In genomic region chr20:49668878-49669195, GRCh38 we compare ENCODE assay signal across 7 cellular contexts. TPM values are rescaled to one million over a fixed set of nuclear protein-coding genes. Genes with fewer than 3 reads are reported as not detected.
DNase-seq lines count a peak whose midpoint lies in the region; ATAC-seq, FAIRE-seq and TF ChIP-seq lines count a peak whose summit lies in the region.
"Not testable (repeated sequence)": the region's sequence is repeated elsewhere in the genome, so short reads cannot be mapped to it uniquely, and the experiment has no call there.

No MANE protein-coding gene starts in this region.

- not testable (repeated sequence) for H2BK5ac ChIP-seq in neuronal stem cell (ENCODE audit: low read length)

- not testable (repeated sequence) for H3K27me3 ChIP-seq in CD8-positive, alpha-beta T cell (ENCODE audit: insufficient read depth, low read length); neuronal stem cell (ENCODE audit: control insufficient read depth in 3 of 3, insufficient read depth in 3 of 3, low read depth in 1 of 3, low read length in 3 of 3)

- not testable (repeated sequence) for H4K91ac ChIP-seq in neuronal stem cell (ENCODE audit: low read depth, low read length, poor library complexity)

- H3K23ac ChIP-seq in neuronal stem cell (ENCODE audit: low read depth, low read length, poor library complexity): not testable (repeated sequence)

- not testable (repeated sequence) for H3K9ac ChIP-seq in kidney (ENCODE audit: low read length in 2 of 2); neuronal stem cell (ENCODE audit: low read depth, low read length, poor library complexity)

- POLR2A ChIA-PET in CD8-positive, alpha-beta T cell (lab: Charles Lee): interaction anchor here (1.5 kb wide), 1 partner anchor 11 kb away, joined by 3 read pairs; no protein-coding TSS in a partner anchor

- not testable (repeated sequence) for DNase-seq in CD8-positive, alpha-beta T cell; T-helper 2 cell treated with Interferon-gamma antibody and Interleukin-4, amounts not matched to agents 5 μg/mL and 100 μg/mL, for 36 hours (ENCODE audit: low spot score); activated T-helper 1 cell treated with anti-CD3 and anti-CD28 coated beads, Interleukin-12 subunit alpha, Interleukin-12 subunit beta, Interleukin-2, Interleukin-4 antibody, amounts not matched to agents 30 ng/mL and 10 ng/mL and 1 ng/mL, durations not matched to agents 14 hours and 24 hours and 36 hours (ENCODE audit: low spot score); central memory CD8-positive, alpha-beta T cell (ENCODE audit: low spot score in 2 of 2); kidney; neuronal stem cell (ENCODE audit: low spot score)

- not testable (repeated sequence) for H2AK5ac ChIP-seq in neuronal stem cell (ENCODE audit: low read depth, low read length)

- CTCF ChIA-PET in CD8-positive, alpha-beta T cell (lab: Charles Lee): interaction anchor here (1.2 to 1.7 kb wide), 3 partner anchors 11 to 57 kb away, joined by 3 to 4 read pairs (median 3); no protein-coding TSS in a partner anchor

- intact Hi-C loops in CD8-positive, alpha-beta T cell (cut with DNase I, micrococcal nuclease): loop anchor here (1.0 to 2.0 kb wide), 2 partner anchors 44 kb away; partner anchors contain the start of gene B4GALT5 (in 2 of the 2)
- intact Hi-C loops in activated T-helper 1 cell treated with anti-CD3 and anti-CD28 coated beads, Interleukin-12 subunit alpha, Interleukin-12 subunit beta, Interleukin-2, Interleukin-4 antibody, amounts not matched to agents 30 ng/mL and 10 ng/mL and 1 ng/mL, durations not matched to agents 14 hours and 24 hours and 36 hours (cut with micrococcal nuclease): loop anchor here (1.0 to 10.0 kb wide), 8 partner anchors 45 to 446 kb away; partner anchors contain the start of genes SLC9A8 and UBE2V1
- intact Hi-C loops in kidney (cut with DNase I): not testable (repeated sequence)

- H2BK15ac ChIP-seq in neuronal stem cell (ENCODE audit: low read length): not testable (repeated sequence)

- peak overlapping the region; percentile 2 for H3K27ac ChIP-seq in CD8-positive, alpha-beta T cell (ENCODE audit: low read depth, low read length)
- H3K27ac ChIP-seq in kidney (ENCODE audit: low read depth in 2 of 2, low read length in 2 of 2): peak overlapping the region; percentile 52 to 81
- H3K27ac ChIP-seq in neuronal stem cell (replicated peaks; ENCODE audit: low read length): not testable (repeated sequence)

- not testable (repeated sequence) for H3K36me3 ChIP-seq in CD8-positive, alpha-beta T cell (ENCODE audit: insufficient read depth, low read length); kidney (ENCODE audit: control insufficient read depth in 1 of 2, insufficient read depth in 2 of 2, low read length in 2 of 2); neuronal stem cell (replicated peaks in 1 of 2; ENCODE audit: control insufficient read depth in 2 of 2, insufficient read depth in 2 of 2, low read length in 2 of 2)

- ATAC-seq in CD8-positive, alpha-beta T cell; central memory CD8-positive, alpha-beta T cell (replicated peaks; ENCODE audit: extremely low read depth, poor library complexity, severe bottlenecking): not testable (repeated sequence)

- H3K4me1 ChIP-seq in CD8-positive, alpha-beta T cell (ENCODE audit: insufficient read depth, low read length): peaks cover 14% of the 10 kb centered on the region
- peaks cover 16 to 36% of the 10 kb centered on the region in 2 donors for H3K4me1 ChIP-seq in kidney (ENCODE audit: control insufficient read depth in 1 of 2, insufficient read depth in 1 of 2, low read depth in 1 of 2, low read length in 2 of 2)
- H3K4me1 ChIP-seq in neuronal stem cell (ENCODE audit: control insufficient read depth in 2 of 2, insufficient read depth in 1 of 2, low read depth in 1 of 2, low read length in 2 of 2): not testable (repeated sequence)

- TF ChIP-seq CTCF in CD8-positive, alpha-beta T cell (IDR thresholded peaks at IDR 0.05); kidney (IDR thresholded peaks at IDR 0.05; ENCODE audit: borderline replicate concordance, extremely low read depth, insufficient read depth): not testable (repeated sequence)

- H3K4me3 Mint-ChIP-seq in CD8-positive, alpha-beta T cell: peak overlapping the region; percentile 75
- H3K4me3 Mint-ChIP-seq in IgD-negative memory B cell: peak overlapping the region; percentile 52 to 94 (median 84)
- H3K4me3 Mint-ChIP-seq in T-helper 2 cell treated with Interferon-gamma antibody and Interleukin-4, amounts not matched to agents 5 μg/mL and 100 μg/mL, for 36 hours: peak overlapping the region; percentile 80
- H3K4me3 Mint-ChIP-seq in activated T-helper 1 cell treated with anti-CD3 and anti-CD28 coated beads, Interleukin-12 subunit alpha, Interleukin-12 subunit beta, Interleukin-2, Interleukin-4 antibody, amounts not matched to agents 30 ng/mL and 10 ng/mL and 1 ng/mL, durations not matched to agents 14 hours and 24 hours and 36 hours: peak overlapping the region; percentile 32
- peak overlapping the region; percentile 69 for H3K4me3 Mint-ChIP-seq in central memory CD8-positive, alpha-beta T cell

- H3K79me1 ChIP-seq in neuronal stem cell (ENCODE audit: low read depth, low read length): not testable (repeated sequence)

- H3K4me1 Mint-ChIP-seq in CD8-positive, alpha-beta T cell (ENCODE audit: low read depth): peaks cover 58% of the 10 kb centered on the region
- peaks cover 33 to 44% (median 41%) of the 10 kb centered on the region in 3 donors for H3K4me1 Mint-ChIP-seq in IgD-negative memory B cell
- H3K4me1 Mint-ChIP-seq in T-helper 2 cell treated with Interferon-gamma antibody and Interleukin-4, amounts not matched to agents 5 μg/mL and 100 μg/mL, for 36 hours (ENCODE audit: low read depth): peaks cover 66% of the 10 kb centered on the region
- H3K4me1 Mint-ChIP-seq in activated T-helper 1 cell treated with anti-CD3 and anti-CD28 coated beads, Interleukin-12 subunit alpha, Interleukin-12 subunit beta, Interleukin-2, Interleukin-4 antibody, amounts not matched to agents 30 ng/mL and 10 ng/mL and 1 ng/mL, durations not matched to agents 14 hours and 24 hours and 36 hours (ENCODE audit: low read depth): peaks cover 64% of the 10 kb centered on the region
- peaks cover 46% of the 10 kb centered on the region for H3K4me1 Mint-ChIP-seq in central memory CD8-positive, alpha-beta T cell

- not testable (repeated sequence) for H3K9me3 Mint-ChIP-seq in CD8-positive, alpha-beta T cell; IgD-negative memory B cell; T-helper 2 cell treated with Interferon-gamma antibody and Interleukin-4, amounts not matched to agents 5 μg/mL and 100 μg/mL, for 36 hours; activated T-helper 1 cell treated with anti-CD3 and anti-CD28 coated beads, Interleukin-12 subunit alpha, Interleukin-12 subunit beta, Interleukin-2, Interleukin-4 antibody, amounts not matched to agents 30 ng/mL and 10 ng/mL and 1 ng/mL, durations not matched to agents 14 hours and 24 hours and 36 hours; central memory CD8-positive, alpha-beta T cell

- not testable (repeated sequence) for H3K4ac ChIP-seq in neuronal stem cell (ENCODE audit: low read length)

- not testable (repeated sequence) for H3K36me3 Mint-ChIP-seq in CD8-positive, alpha-beta T cell; IgD-negative memory B cell
- H3K36me3 Mint-ChIP-seq in T-helper 2 cell treated with Interferon-gamma antibody and Interleukin-4, amounts not matched to agents 5 μg/mL and 100 μg/mL, for 36 hours (ENCODE audit: low read depth): peaks cover 10% of the 10 kb centered on the region
- H3K36me3 Mint-ChIP-seq in activated T-helper 1 cell treated with anti-CD3 and anti-CD28 coated beads, Interleukin-12 subunit alpha, Interleukin-12 subunit beta, Interleukin-2, Interleukin-4 antibody, amounts not matched to agents 30 ng/mL and 10 ng/mL and 1 ng/mL, durations not matched to agents 14 hours and 24 hours and 36 hours (ENCODE audit: low read depth): peaks cover 18% of the 10 kb centered on the region
- peaks cover 11% of the 10 kb centered on the region for H3K36me3 Mint-ChIP-seq in central memory CD8-positive, alpha-beta T cell (ENCODE audit: insufficient read depth)

- H3K4me3 ChIP-seq in CD8-positive, alpha-beta T cell (ENCODE audit: low read depth, low read length); neuronal stem cell (ENCODE audit: low read length in 2 of 2): not testable (repeated sequence)
- peak overlapping the region; percentile 18 to 45 for H3K4me3 ChIP-seq in kidney (ENCODE audit: low read length in 2 of 2)

- peak overlapping the region; percentile 12 for H3K4me2 ChIP-seq in neuronal stem cell (ENCODE audit: insufficient read depth, low read length, poor library complexity, severe bottlenecking)

- FAIRE-seq in kidney (lab: Jason Lieb, UNC): not testable (repeated sequence)

- H2BK12ac ChIP-seq in neuronal stem cell (ENCODE audit: low read length): not testable (repeated sequence)

- not testable (repeated sequence) for H3K9me3 ChIP-seq in CD8-positive, alpha-beta T cell (ENCODE audit: low read length); kidney (ENCODE audit: control insufficient read depth in 1 of 2, low read length in 2 of 2); neuronal stem cell (replicated peaks in 1 of 2; ENCODE audit: control insufficient read depth in 2 of 2, insufficient read depth in 1 of 2, low read depth in 1 of 2, low read length in 2 of 2)

- H3K27ac Mint-ChIP-seq in CD8-positive, alpha-beta T cell: peak overlapping the region; percentile 74
- H3K27ac Mint-ChIP-seq in IgD-negative memory B cell: peak overlapping the region in 2 of 3 donors; percentile 49 to 89
- peak overlapping the region; percentile 89 for H3K27ac Mint-ChIP-seq in T-helper 2 cell treated with Interferon-gamma antibody and Interleukin-4, amounts not matched to agents 5 μg/mL and 100 μg/mL, for 36 hours
- peak overlapping the region; percentile 61 for H3K27ac Mint-ChIP-seq in activated T-helper 1 cell treated with anti-CD3 and anti-CD28 coated beads, Interleukin-12 subunit alpha, Interleukin-12 subunit beta, Interleukin-2, Interleukin-4 antibody, amounts not matched to agents 30 ng/mL and 10 ng/mL and 1 ng/mL, durations not matched to agents 14 hours and 24 hours and 36 hours
- H3K27ac Mint-ChIP-seq in central memory CD8-positive, alpha-beta T cell (ENCODE audit: low read depth): peak overlapping the region; percentile 89

- H4K8ac ChIP-seq in neuronal stem cell (ENCODE audit: low read depth, low read length): not testable (repeated sequence)

- not testable (repeated sequence) for H3K27me3 Mint-ChIP-seq in CD8-positive, alpha-beta T cell (ENCODE audit: low read depth); IgD-negative memory B cell; T-helper 2 cell treated with Interferon-gamma antibody and Interleukin-4, amounts not matched to agents 5 μg/mL and 100 μg/mL, for 36 hours (ENCODE audit: low read depth); activated T-helper 1 cell treated with anti-CD3 and anti-CD28 coated beads, Interleukin-12 subunit alpha, Interleukin-12 subunit beta, Interleukin-2, Interleukin-4 antibody, amounts not matched to agents 30 ng/mL and 10 ng/mL and 1 ng/mL, durations not matched to agents 14 hours and 24 hours and 36 hours (ENCODE audit: insufficient read depth); central memory CD8-positive, alpha-beta T cell

- not testable (repeated sequence) for H2AFZ ChIP-seq in neuronal stem cell (ENCODE audit: low read length)

- not testable (repeated sequence) for H3K18ac ChIP-seq in neuronal stem cell (ENCODE audit: low read length)

- not testable (repeated sequence) for H3K14ac ChIP-seq in neuronal stem cell (ENCODE audit: low read length)

- H2BK120ac ChIP-seq in neuronal stem cell (ENCODE audit: low read depth, low read length): not testable (repeated sequence)

- WGBS in neuronal stem cell (ENCODE audit: extremely low coverage in 2 of 2, insufficient read length in 2 of 2, insufficient replicate concordance in 1 of 2), 2 donors: no CpG with 5 or more reads among the region's 2 CpGs

RNA-seq across cellular contexts. Expression of gene B4GALT5, which starts 44.8 kb away (rescaled TPM):
- total RNA-seq in CD8-positive, alpha-beta T cell: 1 to 10 TPM; 7.8 to 7.9 TPM
- polyA plus RNA-seq in IgD-negative memory B cell: 0.48 TPM
- 38.9 and 39.3 TPM in 2 replicates for total RNA-seq in activated T-helper 1 cell treated with anti-CD3 and anti-CD28 coated beads, Interleukin-12 subunit alpha, Interleukin-12 subunit beta, Interleukin-2, Interleukin-4 antibody, amounts not matched to agents 30 ng/mL and 10 ng/mL and 1 ng/mL, durations not matched to agents 14 hours and 24 hours and 36 hours
- 73.3 TPM for total RNA-seq in kidney
- 21.4 TPM for polyA plus RNA-seq in kidney (ENCODE audit: insufficient read depth, low read depth, low replicate concordance)
- 46.5 TPM for polyA plus RNA-seq in neuronal stem cell (2013, experiment 1 of 2)
- polyA plus RNA-seq in neuronal stem cell (2013, experiment 2 of 2): 48.5 TPM

Comparison
In these comparisons a context has a peak if more than half of its experiments do, and no peak if none do; other contexts are left out.
1. H3K4me3 Mint-ChIP-seq: peak in every context shown above with its lines; median percentile 84 in IgD-negative memory B cell; 80 in T-helper 2 cell treated with Interferon-gamma antibody and Interleukin-4, amounts not matched to agents 5 μg/mL and 100 μg/mL, for 36 hours; 75 in CD8-positive, alpha-beta T cell; 69 in central memory CD8-positive, alpha-beta T cell; 32 in activated T-helper 1 cell treated with anti-CD3 and anti-CD28 coated beads, Interleukin-12 subunit alpha, Interleukin-12 subunit beta, Interleukin-2, Interleukin-4 antibody, amounts not matched to agents 30 ng/mL and 10 ng/mL and 1 ng/mL, durations not matched to agents 14 hours and 24 hours and 36 hours.